In genomic region chr12:110913119-110914056, GRCh38 we compare ENCODE assay signal across 11 cellular contexts. TPM values are rescaled to one million over a fixed set of nuclear protein-coding genes. Genes with fewer than 3 reads are reported as not detected.
DNase-seq lines count a peak whose midpoint lies in the region; ATAC-seq, FAIRE-seq and TF ChIP-seq lines count a peak whose summit lies in the region.
"Had no signal": no experiment of that assay in that cellular context is flagged by ENCODE, and none has a peak within 500 bp of the region (broad histone marks: within the 10 kb centered on the region; RNA-seq: fewer than 3 reads in every experiment).

No MANE protein-coding gene starts in this region.

- POLR2A ChIA-PET in GM12878 (lab: Charles Lee): no interaction called here

- peak; percentile 50; the same call in 1 of the 2 replicates for TF ChIP-seq POLR2A in GM12878 (IDR thresholded peaks at IDR 0.05; ENCODE audit: low read depth, low read length)

- H3K27ac ChIP-seq in GM12878 (ENCODE audit: control insufficient read depth, insufficient read depth) (peak overlapping the region; percentile 99), hepatocyte (no peak overlapping the region)
- H3K27ac ChIP-seq: lower lobe of right lung had no signal

- SMC1A ChIA-PET in GM12878 (lab: Charles Lee; ENCODE audit: uncharacterized antibody, unreplicated experiment): no interaction called here

- H3K9me3 ChIP-seq in GM12878 (replicated peaks; ENCODE audit: control insufficient read depth, insufficient read depth, low read length) (no peaks in the 10 kb centered on the region), HAP-1 (no peaks in the 10 kb centered on the region), hepatocyte (ENCODE audit: low read depth) (no peaks in the 10 kb centered on the region)
- H3K9me3 ChIP-seq: lower lobe of right lung had no signal

- peak overlapping the region; percentile 97 for H3K4me2 ChIP-seq in GM12878 (ENCODE audit: control insufficient read depth, insufficient read depth)
- H3K4me2 ChIP-seq in hepatocyte: no peak overlapping the region

- no peaks in the 10 kb centered on the region for H3K9me2 ChIP-seq in hepatocyte (replicated peaks; ENCODE audit: insufficient read depth)

- intact Hi-C loops in GM12878 (cut with micrococcal nuclease; ENCODE audit: unreplicated experiment): no loop called here

- WGBS in GM12878 (ENCODE audit: insufficient coverage, insufficient replicate concordance, low lambda C conversion rate, missing lambda C conversion rate): 20% methylated on average over 14 of the region's 14 CpGs
- WGBS in hepatocyte (ENCODE audit: low lambda C conversion rate, missing lambda C conversion rate): 84% methylated on average over 14 of the region's 14 CpGs

- TF ChIP-seq RAD21 in GM12878 (IDR thresholded peaks at IDR 0.05; ENCODE audit: insufficient read depth, low read depth, low read length): no peak

- FAIRE-seq in GM12878 (lab: Jason Lieb, UNC): peak; percentile 96

- TSS peak; percentile 94 for BruUV-seq in GM12878 (replicated peaks; lab: Mats Ljungman, UMichigan)

- H4K20me1 ChIP-seq in GM12878 (ENCODE audit: control insufficient read depth, insufficient read depth) (no peaks in the 10 kb centered on the region), hepatocyte (ENCODE audit: insufficient read depth, poor library complexity, severe bottlenecking) (no peaks in the 10 kb centered on the region)

- no peaks in the 10 kb centered on the region for H3K36me3 ChIP-seq in GM12878 (ENCODE audit: control insufficient read depth in 2 of 2, insufficient read depth in 2 of 2, low read length in 1 of 2)
- no peaks in the 10 kb centered on the region for H3K36me3 ChIP-seq in HAP-1 (replicated peaks)
- no peaks in the 10 kb centered on the region for H3K36me3 ChIP-seq in hepatocyte (replicated peaks; ENCODE audit: insufficient read depth, low read depth)
- H3K36me3 ChIP-seq: lower lobe of right lung had no signal

- no peaks in the 10 kb centered on the region for H3K79me2 ChIP-seq in GM12878 (ENCODE audit: control insufficient read depth, insufficient read depth, low read length)
- no peaks in the 10 kb centered on the region for H3K79me2 ChIP-seq in hepatocyte

- ATAC-seq in GM18511 (IDR thresholded peaks at IDR 0.05; ENCODE audit: unreplicated experiment): peak; percentile 98
- ATAC-seq in GM21423 (IDR thresholded peaks at IDR 0.05; ENCODE audit: unreplicated experiment): peak; percentile 97
- peak; percentile 95 for ATAC-seq in HG03196 (IDR thresholded peaks at IDR 0.05; ENCODE audit: unreplicated experiment)
- peak; percentile 98 for ATAC-seq in GM12878
- ATAC-seq: activated CD8-positive, alpha-beta memory T cell treated with anti-CD3 and anti-CD28 coated beads, Interleukin-2, amount 10 ng/mL, durations not matched to agents 7 days and 5 days had no signal

- H2AFZ ChIP-seq in GM12878 (ENCODE audit: control insufficient read depth, low read depth, low read length): peak overlapping the region; percentile 85
- H2AFZ ChIP-seq in hepatocyte: no peak overlapping the region

- CTCF ChIA-PET in GM12878 (lab: Yijun Ruan, JAX): interaction anchor here (2.2 kb wide), 1 partner anchor 17 kb away, joined by 15 read pairs; no protein-coding TSS in a partner anchor

- peak; percentile 91 to 96 for TF ChIP-seq EP300 in GM12878 (IDR thresholded peaks at IDR 0.05; ENCODE audit: borderline replicate concordance in 1 of 2, control insufficient read depth in 1 of 2, low read depth in 2 of 2, low read length in 2 of 2)

- in situ Hi-C loops in GM12878 (cut with MboI): no loop called here
- in situ Hi-C loops in HAP-1 (cut with MboI; ENCODE audit: low sequenced_read_pairs): no loop called here

- TF ChIP-seq CTCF in GM12878 (IDR thresholded peaks at IDR 0.05 in 2 of 3, conservative IDR thresholded peaks at IDR 0.05 in 1 of 3; ENCODE audit: control insufficient read depth in 2 of 3, extremely low read depth in 1 of 3, insufficient read depth in 1 of 3, low read depth in 3 of 3, low read length in 3 of 3): no peak
- TF ChIP-seq CTCF in hepatocyte (IDR thresholded peaks at IDR 0.05; ENCODE audit: poor library complexity): no peak

- H3K4me3 ChIP-seq in GM12878 (peak overlapping the region; percentile 12; the same call in 1 of the 2 replicates), HAP-1 (no peak overlapping the region), hepatocyte (no peak overlapping the region)
- H3K4me3 ChIP-seq: lower lobe of right lung had no signal

- DNase-seq in GM12878 (ENCODE audit: low read depth, low spot score) (peak; percentile 95), NCI-H2196 (lab: John Stamatoyannopoulos, UW; ENCODE audit: unreplicated experiment) (no peak), HAP-1 (ENCODE audit: low spot score in 2 of 2) (no peak), DMS114 treated with DMSO at 0.1 percent for 48 hours (lab: John Stamatoyannopoulos, UW; ENCODE audit: unreplicated experiment) (no peak), hepatocyte (ENCODE audit: low spot score) (no peak)
- DNase-seq: activated CD8-positive, alpha-beta memory T cell treated with anti-CD3 and anti-CD28 coated beads, Interleukin-2, amount 10 ng/mL, durations not matched to agents 7 days and 5 days; DND-41; lower lobe of right lung had no signal

- RAD21 ChIA-PET in GM12878 (lab: Charles Lee; ENCODE audit: unreplicated experiment): interaction anchor here (2.4 kb wide), 1 partner anchor 18 kb away, joined by 5 read pairs; no protein-coding TSS in a partner anchor

- H3K27me3 ChIP-seq in GM12878 (replicated peaks in 1 of 2; ENCODE audit: control insufficient read depth in 2 of 2, insufficient read depth in 2 of 2, low read length in 1 of 2) (no peaks in the 10 kb centered on the region), HAP-1 (ENCODE audit: low read depth) (no peaks in the 10 kb centered on the region), hepatocyte (no peaks in the 10 kb centered on the region)

- H3K9ac ChIP-seq in GM12878 (ENCODE audit: control insufficient read depth, insufficient read depth, low read length): peak overlapping the region; percentile 82

- peaks cover 45% of the 10 kb centered on the region for H3K4me1 ChIP-seq in GM12878 (ENCODE audit: control insufficient read depth, insufficient read depth, low read length)
- no peaks in the 10 kb centered on the region for H3K4me1 ChIP-seq in HAP-1
- no peaks in the 10 kb centered on the region for H3K4me1 ChIP-seq in hepatocyte (ENCODE audit: insufficient read depth)
- H3K4me1 ChIP-seq: lower lobe of right lung had no signal

TF ChIP-seq in GM12878, 131 proteins besides CTCF, POLR2A, EP300 and RAD21 (continues in another document):
- TF ChIP-seq, protein P1, sequence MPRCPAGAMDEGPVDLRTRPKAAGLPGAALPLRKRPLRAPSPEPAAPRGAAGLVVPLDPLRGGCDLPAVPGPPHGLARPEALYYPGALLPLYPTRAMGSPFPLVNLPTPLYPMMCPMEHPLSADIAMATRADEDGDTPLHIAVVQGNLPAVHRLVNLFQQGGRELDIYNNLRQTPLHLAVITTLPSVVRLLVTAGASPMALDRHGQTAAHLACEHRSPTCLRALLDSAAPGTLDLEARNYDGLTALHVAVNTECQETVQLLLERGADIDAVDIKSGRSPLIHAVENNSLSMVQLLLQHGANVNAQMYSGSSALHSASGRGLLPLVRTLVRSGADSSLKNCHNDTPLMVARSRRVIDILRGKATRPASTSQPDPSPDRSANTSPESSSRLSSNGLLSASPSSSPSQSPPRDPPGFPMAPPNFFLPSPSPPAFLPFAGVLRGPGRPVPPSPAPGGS (IDR thresholded peaks at IDR 0.05; ENCODE audit: borderline replicate concordance, insufficient read depth, low read depth, low read length, poor library complexity, severe bottlenecking): no peak
- TF ChIP-seq ZNF24 (IDR thresholded peaks at IDR 0.05) (no peak), ZNF384 (IDR thresholded peaks at IDR 0.05; ENCODE audit: borderline replicate concordance, low read depth, low read length) (no peak), SREBF1 (IDR thresholded peaks at IDR 0.05; ENCODE audit: low read length) (no peak), RELA (IDR thresholded peaks at IDR 0.05; ENCODE audit: borderline replicate concordance, partially characterized antibody) (peak; percentile 8), NR2F1 (conservative IDR thresholded peaks at IDR 0.05) (peak; percentile 95), NBN (IDR thresholded peaks at IDR 0.05) (peak; percentile 97), GATAD2B (conservative IDR thresholded peaks at IDR 0.05; ENCODE audit: low read depth) (peak; percentile 37; the same call in 1 of the 2 replicates), MXI1 (IDR thresholded peaks at IDR 0.05; ENCODE audit: low read depth, low read length) (peak; percentile 68; the same call in 1 of the 2 replicates), BACH1 (IDR thresholded peaks at IDR 0.05; ENCODE audit: borderline replicate concordance) (peak; percentile 89; the same call in 1 of the 2 replicates), BCL11A (IDR thresholded peaks at IDR 0.05; ENCODE audit: low read depth, low read length) (peak; percentile 84), ZBED1 (IDR thresholded peaks at IDR 0.05; ENCODE audit: borderline replicate concordance) (peak; percentile 79; the same call in 1 of the 2 replicates), CBFB (IDR thresholded peaks at IDR 0.05; ENCODE audit: low read depth) (no peak), POLR2AphosphoS5 (IDR thresholded peaks at IDR 0.05; ENCODE audit: low read length) (peak; percentile 77), ETV6 (conservative IDR thresholded peaks at IDR 0.05 in 1 of 2, IDR thresholded peaks at IDR 0.05 in 1 of 2; ENCODE audit: borderline replicate concordance in 1 of 2, low read depth in 1 of 2) (0 out of 4 replicates have a peak, but pooled peaks of 1 of the 2 experiments have one; percentile 23)

RNA-seq across cellular contexts. Expression of gene MYL2, which starts 7.0 kb away (rescaled TPM):
- not detected in 2 replicates for total RNA-seq in GM12878 (2013; cell fraction: nucleolus; rRNA removed)
- 0.44 and 0.62 TPM in 2 replicates for total RNA-seq in GM12878 (2014; rRNA removed)
- total RNA-seq in GM12878 (2014; rRNA removed; fragmentation: Illumina TruSeq; extraction: Trizol): not detected in 2 replicates
- 0.77 and 0.82 TPM in 2 replicates for total RNA-seq in GM12878 (2021)
- polyA plus RNA-seq in GM12878 (2011; ENCODE audit: low read depth): 2.1 TPM
- 0.08 TPM in 1 of 2 replicates, not detected in the other for polyA plus RNA-seq in GM12878 (2011; rRNA removed)
- polyA plus RNA-seq in GM12878 (2011; cell fraction: cytosol; rRNA removed): 0.25 and 0.58 TPM in 2 replicates
- polyA plus RNA-seq in GM12878 (2011; cell fraction: nucleus; rRNA removed): 0.31 TPM in 1 of 2 replicates, not detected in the other
- 1.3 and 1.7 TPM in 2 replicates for polyA plus RNA-seq in GM12878 (2012)
- polyA plus RNA-seq in GM12878 (2014; fragmentation: Illumina TruSeq; extraction: Trizol): 0.57 TPM in 1 of 2 replicates, not detected in the other
- 1 to 10 TPM; 1.8 TPM for polyA plus RNA-seq in GM12878 (2014; fragmentation: Nextera tagmentation; extraction: Ambion mirVana)
- polyA plus RNA-seq in GM12878 (2014; rRNA removed): 0.46 and 0.50 TPM in 2 replicates
- under 1 TPM; 0.50 to 0.57 TPM for polyA plus RNA-seq in GM12878 (2016; fragmentation: Nextera tagmentation; extraction: Ambion mirVana)
- 0.46 TPM in 1 of 2 replicates, not detected in the other for polyA minus RNA-seq in GM12878 (2011; rRNA and poly(A)+ RNA removed)
- not detected in 2 replicates for polyA minus RNA-seq in GM12878 (2011; cell fraction: cytosol; rRNA and poly(A)+ RNA removed)
- polyA minus RNA-seq in GM12878 (2011; cell fraction: nucleus; rRNA and poly(A)+ RNA removed): not detected in 2 replicates
- total RNA-seq in hepatocyte: not detected in 2 replicates
- polyA plus RNA-seq in hepatocyte: not detected in 2 replicates
- total RNA-seq: activated CD8-positive, alpha-beta memory T cell treated with anti-CD3 and anti-CD28 coated beads, Interleukin-2, amount 10 ng/mL, durations not matched to agents 7 days and 5 days; lower lobe of right lung had no signal
